In the genomic region with DNA sequence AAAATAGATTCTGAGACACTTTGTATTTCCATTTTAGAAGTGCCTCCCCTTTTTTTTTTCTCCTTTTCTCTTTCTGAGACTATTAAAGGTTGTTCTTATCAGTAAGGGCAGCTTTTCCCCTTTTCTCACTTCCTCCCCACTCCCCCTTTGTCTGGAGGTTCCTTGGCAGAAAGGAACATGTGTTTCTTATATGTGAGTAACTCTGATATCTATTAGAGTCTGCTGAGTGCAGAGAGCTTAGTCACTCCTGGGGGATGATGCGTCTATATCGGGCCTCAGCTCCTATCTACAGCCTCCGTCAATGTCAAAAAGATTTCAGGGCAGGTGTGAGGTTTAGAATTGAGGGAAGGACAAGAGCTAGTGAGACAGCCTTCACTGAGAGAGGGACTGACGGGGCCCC, we compare ENCODE assay signal across 2 cellular contexts.
A peak's percentile ranks its signal among the peaks of the same experiment; 100 is the strongest.
TF ChIP-seq lines count a peak whose summit lies in the region.

No MANE protein-coding gene starts in this region.

TF ChIP-seq in SK-N-SH, 30 proteins besides CTCF, POLR2A, EP300 and RAD21 (continued from another document):
- no peak for TF ChIP-seq RXRA (IDR thresholded peaks at IDR 0.05; ENCODE audit: borderline replicate concordance, low read depth)
- peak; percentile 88 for TF ChIP-seq TCF12 (IDR thresholded peaks at IDR 0.05)
- no peak for TF ChIP-seq RFX5 (IDR thresholded peaks at IDR 0.05; ENCODE audit: low read length)
- TF ChIP-seq, protein P1, sequence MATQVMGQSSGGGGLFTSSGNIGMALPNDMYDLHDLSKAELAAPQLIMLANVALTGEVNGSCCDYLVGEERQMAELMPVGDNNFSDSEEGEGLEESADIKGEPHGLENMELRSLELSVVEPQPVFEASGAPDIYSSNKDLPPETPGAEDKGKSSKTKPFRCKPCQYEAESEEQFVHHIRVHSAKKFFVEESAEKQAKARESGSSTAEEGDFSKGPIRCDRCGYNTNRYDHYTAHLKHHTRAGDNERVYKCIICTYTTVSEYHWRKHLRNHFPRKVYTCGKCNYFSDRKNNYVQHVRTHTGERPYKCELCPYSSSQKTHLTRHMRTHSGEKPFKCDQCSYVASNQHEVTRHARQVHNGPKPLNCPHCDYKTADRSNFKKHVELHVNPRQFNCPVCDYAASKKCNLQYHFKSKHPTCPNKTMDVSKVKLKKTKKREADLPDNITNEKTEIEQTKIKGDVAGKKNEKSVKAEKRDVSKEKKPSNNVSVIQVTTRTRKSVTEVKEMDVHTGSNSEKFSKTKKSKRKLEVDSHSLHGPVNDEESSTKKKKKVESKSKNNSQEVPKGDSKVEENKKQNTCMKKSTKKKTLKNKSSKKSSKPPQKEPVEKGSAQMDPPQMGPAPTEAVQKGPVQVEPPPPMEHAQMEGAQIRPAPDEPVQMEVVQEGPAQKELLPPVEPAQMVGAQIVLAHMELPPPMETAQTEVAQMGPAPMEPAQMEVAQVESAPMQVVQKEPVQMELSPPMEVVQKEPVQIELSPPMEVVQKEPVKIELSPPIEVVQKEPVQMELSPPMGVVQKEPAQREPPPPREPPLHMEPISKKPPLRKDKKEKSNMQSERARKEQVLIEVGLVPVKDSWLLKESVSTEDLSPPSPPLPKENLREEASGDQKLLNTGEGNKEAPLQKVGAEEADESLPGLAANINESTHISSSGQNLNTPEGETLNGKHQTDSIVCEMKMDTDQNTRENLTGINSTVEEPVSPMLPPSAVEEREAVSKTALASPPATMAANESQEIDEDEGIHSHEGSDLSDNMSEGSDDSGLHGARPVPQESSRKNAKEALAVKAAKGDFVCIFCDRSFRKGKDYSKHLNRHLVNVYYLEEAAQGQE (IDR thresholded peaks at IDR 0.05; ENCODE audit: low read depth, low read length): no peak
- no peak for TF ChIP-seq TEAD4 (IDR thresholded peaks at IDR 0.05; ENCODE audit: borderline replicate concordance, insufficient read depth)
- peak; percentile 77 for TF ChIP-seq FOSL2 (IDR thresholded peaks at IDR 0.05; ENCODE audit: borderline replicate concordance, low read depth)
- TF ChIP-seq, protein P2, sequence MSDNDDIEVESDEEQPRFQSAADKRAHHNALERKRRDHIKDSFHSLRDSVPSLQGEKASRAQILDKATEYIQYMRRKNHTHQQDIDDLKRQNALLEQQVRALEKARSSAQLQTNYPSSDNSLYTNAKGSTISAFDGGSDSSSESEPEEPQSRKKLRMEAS (IDR thresholded peaks at IDR 0.05; ENCODE audit: low read depth): peak; percentile 54; the same call in 1 of the 2 replicates
- no peak for TF ChIP-seq MXI1 (IDR thresholded peaks at IDR 0.05; ENCODE audit: low read depth, low read length)
- no peak for TF ChIP-seq EZH2phosphoT487 (IDR thresholded peaks at IDR 0.05; ENCODE audit: borderline replicate concordance, low read depth)
- TF ChIP-seq NFIC (IDR thresholded peaks at IDR 0.05; ENCODE audit: borderline replicate concordance): no peak; the same call in 1 of the 2 replicates
- no peak for TF ChIP-seq TAF1 (IDR thresholded peaks at IDR 0.05; ENCODE audit: borderline replicate concordance, low read depth, low read length)
- TF ChIP-seq, protein P3, sequence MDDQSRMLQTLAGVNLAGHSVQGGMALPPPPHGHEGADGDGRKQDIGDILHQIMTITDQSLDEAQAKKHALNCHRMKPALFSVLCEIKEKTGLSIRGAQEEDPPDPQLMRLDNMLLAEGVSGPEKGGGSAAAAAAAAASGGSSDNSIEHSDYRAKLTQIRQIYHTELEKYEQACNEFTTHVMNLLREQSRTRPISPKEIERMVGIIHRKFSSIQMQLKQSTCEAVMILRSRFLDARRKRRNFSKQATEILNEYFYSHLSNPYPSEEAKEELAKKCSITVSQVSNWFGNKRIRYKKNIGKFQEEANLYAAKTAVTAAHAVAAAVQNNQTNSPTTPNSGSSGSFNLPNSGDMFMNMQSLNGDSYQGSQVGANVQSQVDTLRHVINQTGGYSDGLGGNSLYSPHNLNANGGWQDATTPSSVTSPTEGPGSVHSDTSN (IDR thresholded peaks at IDR 0.05): peak; percentile 75
- TF ChIP-seq, protein P4, sequence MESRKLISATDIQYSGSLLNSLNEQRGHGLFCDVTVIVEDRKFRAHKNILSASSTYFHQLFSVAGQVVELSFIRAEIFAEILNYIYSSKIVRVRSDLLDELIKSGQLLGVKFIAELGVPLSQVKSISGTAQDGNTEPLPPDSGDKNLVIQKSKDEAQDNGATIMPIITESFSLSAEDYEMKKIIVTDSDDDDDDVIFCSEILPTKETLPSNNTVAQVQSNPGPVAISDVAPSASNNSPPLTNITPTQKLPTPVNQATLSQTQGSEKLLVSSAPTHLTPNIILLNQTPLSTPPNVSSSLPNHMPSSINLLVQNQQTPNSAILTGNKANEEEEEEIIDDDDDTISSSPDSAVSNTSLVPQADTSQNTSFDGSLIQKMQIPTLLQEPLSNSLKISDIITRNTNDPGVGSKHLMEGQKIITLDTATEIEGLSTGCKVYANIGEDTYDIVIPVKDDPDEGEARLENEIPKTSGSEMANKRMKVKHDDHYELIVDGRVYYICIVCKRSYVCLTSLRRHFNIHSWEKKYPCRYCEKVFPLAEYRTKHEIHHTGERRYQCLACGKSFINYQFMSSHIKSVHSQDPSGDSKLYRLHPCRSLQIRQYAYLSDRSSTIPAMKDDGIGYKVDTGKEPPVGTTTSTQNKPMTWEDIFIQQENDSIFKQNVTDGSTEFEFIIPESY (IDR thresholded peaks at IDR 0.05; ENCODE audit: borderline replicate concordance, low read depth): no peak
- no peak for TF ChIP-seq POLR2AphosphoS5 (IDR thresholded peaks at IDR 0.05; ENCODE audit: low read depth, low read length)

TF ChIP-seq in endothelial cell of umbilical vein, 7 proteins besides CTCF, POLR2A, EP300 and RAD21 (continued from another document):
- TF ChIP-seq POLR2AphosphoS5 (IDR thresholded peaks at IDR 0.05; ENCODE audit: insufficient read depth, low read depth, low read length) (peak; percentile 54), FOS (IDR thresholded peaks at IDR 0.05; ENCODE audit: borderline replicate concordance, insufficient read depth, low read length) (peak; percentile 92), EZH2 (IDR thresholded peaks at IDR 0.05; ENCODE audit: borderline replicate concordance, low read depth, low read length, severe bottlenecking) (no peak), MYC (IDR thresholded peaks at IDR 0.05; ENCODE audit: low read depth, low read length) (no peak), GATA2 (IDR thresholded peaks at IDR 0.05; ENCODE audit: insufficient read depth, insufficient read length, low read depth, low read length) (peak; percentile 95)
- TF ChIP-seq, protein P2 (IDR thresholded peaks at IDR 0.05; ENCODE audit: insufficient read depth, insufficient read length): no peak
